22 cellular contexts compared by ENCODE assay signal in genomic region chr10:117362313-117362712, GRCh38. TPM values are rescaled to one million over a fixed set of nuclear protein-coding genes. Genes with fewer than 3 reads are reported as not detected.
DNase-seq lines count a peak whose midpoint lies in the region; ATAC-seq and TF ChIP-seq lines count a peak whose summit lies in the region.
"Had no signal": no experiment of that assay in that cellular context is flagged by ENCODE, and none has a peak within 500 bp of the region (broad histone marks: within the 10 kb centered on the region; RNA-seq: fewer than 3 reads in every experiment).

No MANE protein-coding gene starts in this region.

- H3K4me3 Mint-ChIP-seq in MCF 10A (ENCODE audit: unreplicated experiment), result no peak overlapping the region
- H3K4me3 Mint-ChIP-seq: activated naive CD4-positive, alpha-beta T cell treated with anti-CD3 and anti-CD28 coated beads for 36 hours; brain; immature natural killer cell; naive thymus-derived CD4-positive, alpha-beta T cell; T-cell had no signal

- POLR2A ChIA-PET in MCF 10A (lab: Yijun Ruan, JAX), result interaction anchor here (0.5 to 4.3 kb wide), 5 partner anchors 9 to 1141 kb away, joined by 3 to 65 read pairs (median 7); no protein-coding TSS in a partner anchor

- no peak for DNase-seq in MCF 10A (ENCODE audit: unreplicated experiment)
- DNase-seq in breast epithelium (ENCODE audit: low spot score in 2 of 2), result no peak
- peak; percentile 49 for DNase-seq in amniotic epithelial cell (ENCODE audit: low read depth)
- DNase-seq in fibroblast of the aortic adventitia (ENCODE audit: low read depth), result peak; percentile 56
- no peak for DNase-seq in Karpas-422
- DNase-seq in NCI-H2081 treated with DMSO at 0.1 percent for 48 hours (lab: John Stamatoyannopoulos, UW), result no peak
- DNase-seq in aorta, result no peak
- no peak for DNase-seq in NCI-H2107 treated with DMSO at 0.1 percent for 48 hours (lab: John Stamatoyannopoulos, UW; ENCODE audit: unreplicated experiment)
- DNase-seq: 8988T; activated naive CD4-positive, alpha-beta T cell treated with anti-CD3 and anti-CD28 coated beads for 36 hours; DMS 273 treated with DMSO at 0.1 percent for 48 hours; dorsolateral prefrontal cortex; esophagus squamous epithelium; glutamatergic neuron; immature natural killer cell; Kasumi-1; naive thymus-derived CD4-positive, alpha-beta T cell; spleen; T-cell had no signal

- H3K9me3 ChIP-seq in breast epithelium (no peaks in the 10 kb centered on the region), Karpas-422 (ENCODE audit: low read length) (no peaks in the 10 kb centered on the region), aorta (ENCODE audit: control insufficient read depth, low read length) (no peaks in the 10 kb centered on the region)
- H3K9me3 ChIP-seq: esophagus squamous epithelium, spleen had no signal

- H3K79me2 ChIP-seq in Karpas-422 (ENCODE audit: low read length), result peaks cover 39% of the 10 kb centered on the region

- no peaks in the 10 kb centered on the region for H3K27me3 Mint-ChIP-seq in MCF 10A (ENCODE audit: insufficient read depth, unreplicated experiment)
- H3K27me3 Mint-ChIP-seq: brain; naive thymus-derived CD4-positive, alpha-beta T cell; T-cell had no signal

- CTCF ChIA-PET in MCF 10A (lab: Yijun Ruan, JAX), result interaction anchor here (0.6 kb wide), 1 partner anchor 36 kb away, joined by 4 read pairs; no protein-coding TSS in a partner anchor

- H3K27me3 ChIP-seq in breast epithelium (no peaks in the 10 kb centered on the region), Karpas-422 (ENCODE audit: low read length) (no peaks in the 10 kb centered on the region), aorta (ENCODE audit: control insufficient read depth in 1 of 2, insufficient read depth in 2 of 2, low read length in 1 of 2) (no peaks in the 10 kb centered on the region)
- H3K27me3 ChIP-seq: dorsolateral prefrontal cortex, esophagus squamous epithelium, spleen had no signal

- H3K9ac ChIP-seq in Karpas-422 (ENCODE audit: low read length), result no peak overlapping the region

- no peak for ATAC-seq in aorta (ENCODE audit: low FRiP score)
- ATAC-seq: naive thymus-derived CD4-positive, alpha-beta T cell; T-cell had no signal

- BruUV-seq in MCF 10A (replicated peaks; lab: Mats Ljungman, UMichigan), result no TSS peak

- H3K9me3 Mint-ChIP-seq in MCF 10A (ENCODE audit: unreplicated experiment), result no peaks in the 10 kb centered on the region
- H3K9me3 Mint-ChIP-seq: activated naive CD4-positive, alpha-beta T cell treated with anti-CD3 and anti-CD28 coated beads for 36 hours; brain; HFFc6; immature natural killer cell; naive thymus-derived CD4-positive, alpha-beta T cell; T-cell had no signal

- H3K27ac ChIP-seq in breast epithelium, result no peak overlapping the region
- no peak overlapping the region for H3K27ac ChIP-seq in Karpas-422 (ENCODE audit: low read length)
- no peak overlapping the region for H3K27ac ChIP-seq in aorta (ENCODE audit: low read depth in 1 of 2, low read length in 2 of 2)
- H3K27ac ChIP-seq: C4-2B, dorsolateral prefrontal cortex, esophagus squamous epithelium, spleen had no signal

- H3K36me3 Mint-ChIP-seq in MCF 10A (ENCODE audit: insufficient read depth, unreplicated experiment), result peaks cover 7% of the 10 kb centered on the region
- H3K36me3 Mint-ChIP-seq: immature natural killer cell, T-cell had no signal

- TF ChIP-seq POLR2A in breast epithelium (IDR thresholded peaks at IDR 0.05), result no peak

- H3K4me1 ChIP-seq in breast epithelium (no peaks in the 10 kb centered on the region), Karpas-422 (ENCODE audit: low read length) (peaks cover 17% of the 10 kb centered on the region), aorta (ENCODE audit: control insufficient read depth in 1 of 2, insufficient read depth in 2 of 2, low read length in 2 of 2) (peaks cover 1 to 5% of the 10 kb centered on the region in 2 donors)

- H3K4me2 ChIP-seq in Karpas-422 (ENCODE audit: low read depth, low read length, poor library complexity, severe bottlenecking), result no peak overlapping the region

- H3K36me3 ChIP-seq in breast epithelium (no peaks in the 10 kb centered on the region), Karpas-422 (ENCODE audit: insufficient read depth, low read length) (no peaks in the 10 kb centered on the region), aorta (ENCODE audit: control insufficient read depth in 1 of 2, insufficient read depth in 2 of 2, low read length in 1 of 2) (no peaks in the 10 kb centered on the region)
- H3K36me3 ChIP-seq: esophagus squamous epithelium, spleen had no signal

- no peak overlapping the region for H2AFZ ChIP-seq in Karpas-422 (ENCODE audit: low read length)

- TF ChIP-seq CTCF in MCF 10A (IDR thresholded peaks at IDR 0.05; ENCODE audit: unreplicated experiment), result no peak
- TF ChIP-seq CTCF in breast epithelium (IDR thresholded peaks at IDR 0.05), result no peak
- no peak for TF ChIP-seq CTCF in fibroblast of the aortic adventitia (IDR thresholded peaks at IDR 0.05; ENCODE audit: insufficient read depth, low read length)

- H4K20me1 ChIP-seq in Karpas-422 (ENCODE audit: insufficient read depth, low read depth, low read length), result peaks cover 80% of the 10 kb centered on the region

- H3K4me3 ChIP-seq in breast epithelium, result no peak overlapping the region
- H3K4me3 ChIP-seq in fibroblast of the aortic adventitia (ENCODE audit: low read depth, low read length), result no peak overlapping the region
- no peak overlapping the region for H3K4me3 ChIP-seq in Karpas-422 (ENCODE audit: low read length)
- H3K4me3 ChIP-seq in aorta (ENCODE audit: low read length in 2 of 2), result no peak overlapping the region
- H3K4me3 ChIP-seq: dorsolateral prefrontal cortex, esophagus squamous epithelium, spleen had no signal

- peaks cover 42% of the 10 kb centered on the region for H3K4me1 Mint-ChIP-seq in MCF 10A (ENCODE audit: insufficient read depth, unreplicated experiment)

- peak overlapping the region; percentile 1 for H3K27ac Mint-ChIP-seq in MCF 10A (ENCODE audit: low read depth, unreplicated experiment)
- H3K27ac Mint-ChIP-seq: activated naive CD4-positive, alpha-beta T cell treated with anti-CD3 and anti-CD28 coated beads for 36 hours; HFFc6; immature natural killer cell; naive thymus-derived CD4-positive, alpha-beta T cell; T-cell had no signal

- intact Hi-C loops in MCF 10A (cut with micrococcal nuclease) (no loop called here), breast epithelium (cut with DNase I; ENCODE audit: low total_unique reads) (loop anchor here (5.0 kb wide), 1 partner anchor 1005 kb away; no protein-coding TSS in a partner anchor), aorta (cut with DNase I) (no loop called here)

- no peaks in the 10 kb centered on the region for H3K9me2 ChIP-seq in Karpas-422 (replicated peaks; ENCODE audit: insufficient read depth, low read length)

RNA-seq across cellular contexts. Expression of gene PDZD8, which starts 12.9 kb away (rescaled TPM):
- total RNA-seq in MCF 10A (2022) (43.0 and 43.3 TPM in 2 replicates), breast epithelium (10 to 100 TPM; 27.5 to 51.2 (median 27.9) TPM), fibroblast of the aortic adventitia (ENCODE audit: low replicate concordance) (24.2 and 42.2 TPM in 2 replicates), aorta (10 to 100 TPM; 35.5 to 36.0 TPM)
- 7.1 and 15.7 TPM in 2 replicates for total RNA-seq in Karpas-422 (2014; rRNA removed; shearing (Covaris generic); ENCODE audit: low replicate concordance)
- 1 to 10 TPM; 4.5 to 5.2 TPM for polyA plus RNA-seq in aorta

Comparison
In these comparisons a context has a peak if more than half of its experiments do, and no peak if none do; other contexts are left out.
1. DNase-seq: peak in amniotic epithelial cell (single experiment) and fibroblast of the aortic adventitia (single experiment); none in MCF 10A (single experiment), breast epithelium (0 of 2), Karpas-422 (single experiment), NCI-H2081 treated with DMSO at 0.1 percent for 48 hours (single experiment), aorta (0 of 2) and NCI-H2107 treated with DMSO at 0.1 percent for 48 hours (single experiment).